Comparison of ENCODE assay signal across 1 cellular context in the genomic region with DNA sequence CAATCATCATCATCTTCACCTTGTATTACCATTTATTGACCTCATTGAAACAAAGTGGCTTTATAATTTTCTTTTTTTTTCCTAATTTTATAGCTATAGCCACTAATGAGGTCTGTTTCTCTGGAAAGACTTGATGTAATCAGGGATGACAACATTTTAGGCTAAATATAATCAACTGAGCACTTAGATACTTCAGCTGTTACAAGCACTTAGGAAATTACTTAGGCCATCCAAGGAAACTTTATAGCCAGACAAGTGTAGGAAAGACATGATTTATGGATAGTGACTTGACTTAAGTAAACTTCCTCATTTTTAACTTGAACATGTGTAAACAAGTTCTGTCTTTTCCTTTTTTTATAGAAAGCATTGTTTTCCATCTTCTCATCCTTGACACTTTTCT.
TF ChIP-seq lines count a peak whose summit lies in the region.

No MANE protein-coding gene starts in this region.

TF ChIP-seq in SK-N-SH treated with all-trans-retinoic acid at 6 μM for 48 hours, 23 proteins besides CTCF, POLR2A, EP300 and RAD21 (continued from another document):
- TF ChIP-seq TCF4 (CRISPR knock-in tag; IDR thresholded peaks at IDR 0.05; ENCODE audit: borderline replicate concordance) = peak; percentile 59; the same call in 1 of the 2 replicates
TF ChIP-seq in SK-N-SH treated with all-trans-retinoic acid at 6 μM for 48 hours: peak in this region for 5.
